Comparison of ENCODE assay signal across 1 cellular context in the genomic region with DNA sequence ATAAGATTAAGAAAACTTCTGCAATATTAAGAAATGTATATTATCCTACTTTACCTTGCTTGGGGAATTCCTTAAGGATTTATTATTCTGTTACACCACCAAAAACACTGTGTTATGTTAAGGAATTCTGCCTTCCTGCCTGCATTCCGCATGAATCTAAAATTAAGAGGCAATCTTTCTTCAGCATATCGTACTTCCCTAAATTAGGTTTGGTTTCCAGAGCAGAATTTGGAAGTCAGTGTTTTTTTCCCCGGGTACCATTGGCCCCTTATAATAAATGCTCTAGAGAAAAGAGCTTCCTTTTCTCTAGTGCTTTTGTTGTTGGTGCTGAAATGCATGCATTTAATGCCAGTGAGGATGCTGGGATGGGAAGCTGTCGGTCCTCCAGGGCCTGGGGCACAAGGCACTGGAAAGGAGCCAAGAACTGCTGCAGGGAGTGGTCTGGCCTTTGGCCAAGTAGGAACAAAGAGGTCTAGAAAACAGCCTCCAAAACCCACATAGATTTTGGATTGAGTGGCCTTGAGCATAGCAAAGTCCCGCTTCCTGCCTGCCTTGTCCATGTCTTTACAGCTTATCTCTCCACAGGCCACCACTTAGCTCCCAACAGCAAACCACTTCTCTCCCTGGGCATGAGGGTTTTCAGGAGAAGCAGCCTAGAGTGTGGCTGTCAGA.
TF ChIP-seq lines count a peak whose summit lies in the region.

No MANE protein-coding gene starts in this region.

TF ChIP-seq in K562, 482 proteins besides CTCF, POLR2A, EP300 and RAD21 (continued from another document):
- TF ChIP-seq ZEB2 (IDR thresholded peaks at IDR 0.05) (0 out of 2 replicates have a peak, but pooled peaks have one; percentile 24), ARID3B (CRISPR knock-in tag; IDR thresholded peaks at IDR 0.05; ENCODE audit: borderline replicate concordance) (no peak), FOXK1 (CRISPR knock-in tag; IDR thresholded peaks at IDR 0.05; ENCODE audit: borderline replicate concordance) (no peak), NBN (IDR thresholded peaks at IDR 0.05; ENCODE audit: low read depth) (no peak), GTF2E2 (tag; IDR thresholded peaks at IDR 0.05) (no peak), SLC30A9 (CRISPR knock-in tag; IDR thresholded peaks at IDR 0.05) (no peak), ZKSCAN3 (CRISPR knock-in tag; IDR thresholded peaks at IDR 0.05) (no peak), ARID1B (IDR thresholded peaks at IDR 0.05) (0 out of 2 replicates have a peak, but pooled peaks have one; percentile 10), ATF6 (CRISPR knock-in tag; IDR thresholded peaks at IDR 0.05) (no peak), ZNF274 (IDR thresholded peaks at IDR 0.05; ENCODE audit: borderline replicate concordance, low read depth, low read length) (no peak), SPI1 (IDR thresholded peaks at IDR 0.05; ENCODE audit: borderline replicate concordance, low read depth, low read length) (0 out of 2 replicates have a peak, but pooled peaks have one; percentile 2), NONO (IDR thresholded peaks at IDR 0.05; ENCODE audit: low read depth in 2 of 2, low read length in 1 of 2) (no peak), GABPB2 (CRISPR knock-in tag; conservative IDR thresholded peaks at IDR 0.05) (no peak), CCNT2 (IDR thresholded peaks at IDR 0.05; ENCODE audit: borderline replicate concordance, extremely low read depth, insufficient read length, low read depth, low read length) (peak; percentile 14), PURB (CRISPR knock-in tag; IDR thresholded peaks at IDR 0.05; ENCODE audit: low read depth) (no peak), EZH2 (IDR thresholded peaks at IDR 0.05; ENCODE audit: borderline replicate concordance, low read depth, low read length) (no peak), SRSF7 (optimal IDR thresholded peaks at IDR 0.05; ENCODE audit: low read depth, low read length) (no peak), ZBTB8A (IDR thresholded peaks at IDR 0.05; ENCODE audit: partially characterized antibody) (no peak), NR3C1 (CRISPR knock-in tag; IDR thresholded peaks at IDR 0.05) (no peak), CREB3 (tag; conservative IDR thresholded peaks at IDR 0.05; ENCODE audit: low read depth) (no peak), CHD4 (IDR thresholded peaks at IDR 0.05; ENCODE audit: insufficient read depth, insufficient replicate concordance, low read depth, low read length, poor library complexity, severe bottlenecking) (no peak), TBL1XR1 (IDR thresholded peaks at IDR 0.05; ENCODE audit: low read length in 2 of 2) (no peak), KAT7 (CRISPR knock-in tag; IDR thresholded peaks at IDR 0.05; ENCODE audit: borderline replicate concordance) (no peak), PHF8 (IDR thresholded peaks at IDR 0.05; ENCODE audit: borderline replicate concordance, low read length) (no peak), FOXM1 (IDR thresholded peaks at IDR 0.05; ENCODE audit: low read depth) (no peak), FOXM1 (CRISPR knock-in tag; IDR thresholded peaks at IDR 0.05; ENCODE audit: low read depth) (no peak), ZNF655 (CRISPR knock-in tag; IDR thresholded peaks at IDR 0.05) (no peak), ETS1 (conservative IDR thresholded peaks at IDR 0.05; ENCODE audit: control insufficient read depth, low read depth, low read length) (no peak), XRCC5 (IDR thresholded peaks at IDR 0.05; ENCODE audit: low read depth, low read length) (no peak), DDX20 (tag; IDR thresholded peaks at IDR 0.05; ENCODE audit: low read depth) (no peak)
